In the genomic region with DNA sequence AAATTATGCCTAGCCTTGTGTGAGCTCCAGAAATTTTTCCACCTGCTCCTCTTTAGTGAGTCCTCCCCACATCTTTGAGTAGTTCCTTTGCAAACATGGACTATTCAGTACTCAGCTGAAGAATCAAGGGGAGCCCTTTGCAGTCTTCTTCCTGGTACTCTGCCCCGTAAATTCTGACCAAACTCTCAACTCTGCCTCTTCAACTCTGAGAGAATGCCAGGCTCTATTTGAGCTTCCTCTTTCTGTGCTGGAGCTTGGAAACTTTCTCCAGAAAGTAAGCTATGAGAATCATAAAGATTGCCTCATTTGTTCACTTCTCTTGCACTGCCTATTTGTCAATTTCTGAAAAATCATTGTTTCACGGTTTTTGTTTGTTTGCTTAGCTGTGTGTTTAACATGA, we compare ENCODE assay signal across 19 cellular contexts.
"Had no signal": no experiment of that assay in that cellular context is flagged by ENCODE, and none has a peak within 500 bp of the region (broad histone marks: within the 10 kb centered on the region; RNA-seq: fewer than 3 reads in every experiment).

No MANE protein-coding gene starts in this region.

- H3K27me3 ChIP-seq: brain microvascular endothelial cell, foreskin keratinocyte, neural progenitor cell, vagina had no signal

- H2AFZ ChIP-seq: neural progenitor cell had no signal

- DNase-seq: activated CD4-positive, alpha-beta T cell treated with anti-CD3 and anti-CD28 coated beads, Interleukin-2, amount 10 ng/mL, durations not matched to agents 7 days and 5 days; activated CD8-positive, alpha-beta T cell treated with anti-CD3 and anti-CD28 coated beads, Interleukin-2, amount 10 ng/mL, durations not matched to agents 7 days and 5 days; activated effector memory CD4-positive, alpha-beta T cell treated with Interleukin-2 at 50 U/mL for 16 hours; activated naive CD4-positive, alpha-beta T cell treated with anti-CD3 and anti-CD28 coated beads, Interleukin-2, amount 10 ng/mL, durations not matched to agents 7 days and 5 days; activated T-cell treated with anti-CD3 and anti-CD28 coated beads, Interleukin-2, amount 50 U/mL, for 24 hours; aorta; brain microvascular endothelial cell; central memory CD4-positive, alpha-beta T cell; dorsolateral prefrontal cortex; foreskin keratinocyte; kidney; mucosa of descending colon; naive B cell; stimulated activated CD4-positive, alpha-beta T cell treated with anti-CD3 and anti-CD28 coated beads, Interleukin-2, amount 100 ng/mL, for 24 hours had no signal

- H3K27ac ChIP-seq: brain microvascular endothelial cell, dorsolateral prefrontal cortex, foreskin keratinocyte, neural progenitor cell, tibial nerve, vagina had no signal

- H3K9ac ChIP-seq: neural progenitor cell had no signal

- ATAC-seq: activated CD4-positive, CD25-positive, alpha-beta regulatory T cell treated with anti-CD3 and anti-CD28 coated beads, Interleukin-2, amount 50 U/mL, for 24 hours; activated CD8-positive, alpha-beta T cell treated with anti-CD3 and anti-CD28 coated beads, Interleukin-2, amount 10 ng/mL, durations not matched to agents 7 days and 5 days; foreskin keratinocyte; left lobe of liver; mucosa of descending colon had no signal

- H3K36me3 ChIP-seq: brain microvascular endothelial cell, neural progenitor cell, tibial nerve, vagina had no signal

- H3K4me3 ChIP-seq: dorsolateral prefrontal cortex, mucosa of descending colon, neural progenitor cell, tibial nerve, vagina had no signal

- H3K9me3 ChIP-seq: mucosa of descending colon, tibial nerve, vagina had no signal

- H3K4me2 ChIP-seq: neural progenitor cell had no signal

- H3K4me1 ChIP-seq: foreskin keratinocyte, neural progenitor cell, tibial nerve, vagina had no signal
